Comparison of ENCODE assay signal across 9 cellular contexts in genomic region chr1:234214911-234215892, GRCh38.
DNase-seq lines count a peak whose midpoint lies in the region; TF ChIP-seq lines count a peak whose summit lies in the region.
"Had no signal": no experiment of that assay in that cellular context is flagged by ENCODE, and none has a peak within 500 bp of the region (broad histone marks: within the 10 kb centered on the region; RNA-seq: fewer than 3 reads in every experiment).

No MANE protein-coding gene starts in this region.

- DNase-seq in DMS53 (lab: John Stamatoyannopoulos, UW) (peak; percentile 88), NCI-H510A (lab: John Stamatoyannopoulos, UW) (peak; percentile 47), coronary artery (ENCODE audit: low spot score) (no peak), SHP77 treated with DMSO at 0.1 percent for 48 hours (lab: John Stamatoyannopoulos, UW) (no peak), tibial nerve (ENCODE audit: low spot score in 2 of 2) (no peak), SIG-M5 treated with dmso at 0.1 percent for 504 hours (lab: John Stamatoyannopoulos, UW; ENCODE audit: unreplicated experiment) (no peak)
- no peak for DNase-seq in stimulated activated CD4-positive, alpha-beta T cell treated with anti-CD3 and anti-CD28 coated beads, Interleukin-4, amount 100 ng/mL, for 24 hours
- DNase-seq: OCI-M1 had no signal

- peaks cover 6% of the 10 kb centered on the region for H3K9me3 Mint-ChIP-seq in nephron

- no peak for TF ChIP-seq EP300 in tibial nerve (IDR thresholded peaks at IDR 0.05)

- TF ChIP-seq CTCF in coronary artery (IDR thresholded peaks at IDR 0.05) = no peak
- TF ChIP-seq CTCF in nephron (IDR thresholded peaks at IDR 0.05; ENCODE audit: unreplicated experiment in 3 of 3) = no peak
- no peak for TF ChIP-seq CTCF in tibial nerve (IDR thresholded peaks at IDR 0.05)

- H3K9me3 ChIP-seq in tibial nerve = no peaks in the 10 kb centered on the region

- H3K27me3 ChIP-seq in tibial nerve = peaks cover 0 to 16% of the 10 kb centered on the region in 2 donors

- peaks cover 49% of the 10 kb centered on the region for H3K27me3 Mint-ChIP-seq in nephron (ENCODE audit: low read depth)

- peak overlapping the region; percentile 66 for H3K4me3 ChIP-seq in coronary artery
- H3K4me3 ChIP-seq in tibial nerve = peak overlapping the region in 2 of 4 donors; percentile 39 to 52

- no peaks in the 10 kb centered on the region for H3K36me3 ChIP-seq in tibial nerve

- H3K27ac ChIP-seq in coronary artery (no peak overlapping the region), tibial nerve (no peak overlapping the region)

- peak overlapping the region; percentile 68 to 73 (median 72) for H3K4me3 Mint-ChIP-seq in nephron

- TF ChIP-seq POLR2A in tibial nerve (IDR thresholded peaks at IDR 0.05) = no peak

- peaks cover 23% of the 10 kb centered on the region for H3K4me1 Mint-ChIP-seq in nephron

- WGBS in tibial nerve, 2 donors = 41 to 52% methylated on average over 10 to 17 of the region's 20 CpGs

- no peak overlapping the region for H3K27ac Mint-ChIP-seq in nephron

- H3K4me1 ChIP-seq in tibial nerve = peaks cover 0 to 21% (median 7%) of the 10 kb centered on the region in 4 donors

- no peaks in the 10 kb centered on the region for H3K36me3 Mint-ChIP-seq in nephron (ENCODE audit: low read depth)

Comparison
In these comparisons a context has a peak if more than half of its experiments do, and no peak if none do; other contexts are left out.
1. DNase-seq: peak in DMS53 (single experiment) and NCI-H510A (single experiment); none in coronary artery (single experiment), SHP77 treated with DMSO at 0.1 percent for 48 hours (single experiment), tibial nerve (0 of 2), stimulated activated CD4-positive, alpha-beta T cell treated with anti-CD3 and anti-CD28 coated beads, Interleukin-4, amount 100 ng/mL, for 24 hours (single experiment) and SIG-M5 treated with dmso at 0.1 percent for 504 hours (single experiment).